ENCODE assay signal across 10 cellular contexts in genomic region chr16:67165121-67166034, GRCh38. TPM values are rescaled to one million over a fixed set of nuclear protein-coding genes. Genes with fewer than 3 reads are reported as not detected.
DNase-seq lines count a peak whose midpoint lies in the region; ATAC-seq and TF ChIP-seq lines count a peak whose summit lies in the region.
"Had no signal": no experiment of that assay in that cellular context is flagged by ENCODE, and none has a peak within 500 bp of the region (broad histone marks: within the 10 kb centered on the region; RNA-seq: fewer than 3 reads in every experiment).

No MANE protein-coding gene starts in this region.

- H3K36me3 ChIP-seq in BLaER1 treated with 17β-estradiol and CSF1 and Interleukin-3, amounts not matched to agents 10 nM and 100 nM, result no peaks in the 10 kb centered on the region
- no peaks in the 10 kb centered on the region for H3K36me3 ChIP-seq in osteoblast (ENCODE audit: insufficient read depth, low read length)

- no peak overlapping the region for H2AFZ ChIP-seq in osteoblast (ENCODE audit: low read length)

- no peak for TF ChIP-seq CTCF in LNCaP clone FGC (IDR thresholded peaks at IDR 0.05; ENCODE audit: control insufficient read depth, extremely low read depth, insufficient read depth)
- no peak for TF ChIP-seq CTCF in foreskin fibroblast (IDR thresholded peaks at IDR 0.05; ENCODE audit: low read depth, low read length)
- no peak for TF ChIP-seq CTCF in osteoblast (IDR thresholded peaks at IDR 0.05; ENCODE audit: extremely low read depth, low read depth, low read length)

- H3K9ac ChIP-seq in BLaER1 treated with 17β-estradiol and CSF1 and Interleukin-3, amounts not matched to agents 10 nM and 100 nM, result peak overlapping the region in 3 of 11 experiments; percentile 31 to 69 (median 41); a peak in 3 of 22 replicates

- peaks cover 53 to 87% (median 82%) of the 10 kb centered on the region in 11 experiments for H3K27me3 ChIP-seq in BLaER1 treated with 17β-estradiol and CSF1 and Interleukin-3, amounts not matched to agents 10 nM and 100 nM
- H3K27me3 ChIP-seq in osteoblast (ENCODE audit: insufficient read depth, low read length), result peaks cover 34% of the 10 kb centered on the region

- no peak for DNase-seq in LNCaP clone FGC (ENCODE audit: low read depth)
- peak; percentile 15 to 59 for DNase-seq in foreskin fibroblast
- peak; percentile 87 for DNase-seq in osteoblast (ENCODE audit: insufficient read length, low spot score, missing footprints)
- DNase-seq in globus pallidus (ENCODE audit: low spot score), result no peak
- DNase-seq in mesenteric fat pad (ENCODE audit: low spot score), result no peak
- DNase-seq: DND-41, NCI-H1048 had no signal

- H3K9me3 ChIP-seq in BLaER1 treated with 17β-estradiol and CSF1 and Interleukin-3, amounts not matched to agents 10 nM and 100 nM (replicated peaks in 1 of 11), result no peaks in the 10 kb centered on the region
- H3K9me3 ChIP-seq in osteoblast (ENCODE audit: low read depth, low read length), result no peaks in the 10 kb centered on the region

- H3K79me2 ChIP-seq in osteoblast (ENCODE audit: insufficient read depth, low read length), result no peaks in the 10 kb centered on the region

- peaks cover 18 to 55% (median 44%) of the 10 kb centered on the region in 11 experiments; a peak in 20 of 22 replicates for H4K20me1 ChIP-seq in BLaER1 treated with 17β-estradiol and CSF1 and Interleukin-3, amounts not matched to agents 10 nM and 100 nM
- H4K20me1 ChIP-seq in osteoblast (ENCODE audit: insufficient read depth, low read length), result peaks cover 20% of the 10 kb centered on the region

- H3K4me2 ChIP-seq in BLaER1 treated with 17β-estradiol and CSF1 and Interleukin-3, amounts not matched to agents 10 nM and 100 nM, result peak overlapping the region; percentile 68 to 97 (median 85); a peak in 18 of 22 replicates
- H3K4me2 ChIP-seq in osteoblast (ENCODE audit: insufficient read depth, low read length), result peak overlapping the region; percentile 36

- H3K27ac ChIP-seq in BLaER1 treated with 17β-estradiol and CSF1 and Interleukin-3, amounts not matched to agents 10 nM and 100 nM, result no peak overlapping the region; a peak in 1 of 22 replicates
- H3K27ac ChIP-seq in osteoblast (ENCODE audit: low read depth, low read length), result no peak overlapping the region

- peak overlapping the region in 6 of 10 experiments; percentile 36 to 66 (median 47); a peak in 6 of 20 replicates for H3K4me3 ChIP-seq in BLaER1 treated with 17β-estradiol and CSF1 and Interleukin-3, amounts not matched to agents 10 nM and 100 nM
- peak overlapping the region; percentile 50 for H3K4me3 ChIP-seq in LNCaP clone FGC (ENCODE audit: low read depth, low read length)
- H3K4me3 ChIP-seq in foreskin fibroblast (ENCODE audit: low read depth in 1 of 2, low read length in 2 of 2), result no peak overlapping the region
- no peak overlapping the region for H3K4me3 ChIP-seq in osteoblast (ENCODE audit: insufficient read depth, low read length)

- ATAC-seq in GM18861 (IDR thresholded peaks at IDR 0.05; ENCODE audit: unreplicated experiment) (no peak), HG03095 (IDR thresholded peaks at IDR 0.05; ENCODE audit: unreplicated experiment) (no peak)

- H3K4me1 ChIP-seq in BLaER1 treated with 17β-estradiol and CSF1 and Interleukin-3, amounts not matched to agents 10 nM and 100 nM, result peaks cover 46 to 89% (median 63%) of the 10 kb centered on the region in 10 experiments
- H3K4me1 ChIP-seq in osteoblast (ENCODE audit: insufficient read depth, low read length), result peaks cover 26% of the 10 kb centered on the region

RNA-seq across cellular contexts. Expression of gene HSF4, which starts 0.8 kb away (rescaled TPM):
- total RNA-seq in osteoblast (5.8 and 8.5 TPM in 2 replicates), mesenteric fat pad (29.7 TPM)

RNA-seq across cellular contexts. Expression of gene NOL3, which starts 5.0 kb away (rescaled TPM):
- total RNA-seq in osteoblast (9.1 and 10.9 TPM in 2 replicates), mesenteric fat pad (31.3 TPM)

RNA-seq across cellular contexts. Expression of gene FBXL8, which starts 5.6 kb away (rescaled TPM):
- total RNA-seq in osteoblast, result 12.7 and 15.6 TPM in 2 replicates
- total RNA-seq in mesenteric fat pad, result 7.8 TPM

RNA-seq across cellular contexts. Expression of gene TRADD, which starts 5.7 kb away (rescaled TPM):
- total RNA-seq in osteoblast (19.2 and 19.5 TPM in 2 replicates), mesenteric fat pad (19.7 TPM)

RNA-seq across cellular contexts. Expression of gene B3GNT9, which starts 14.6 kb away (rescaled TPM):
- total RNA-seq in osteoblast, result 54.8 and 58.6 TPM in 2 replicates
- 14.0 TPM for total RNA-seq in mesenteric fat pad

Comparison
In these comparisons a context has a peak if more than half of its experiments do, and no peak if none do; other contexts are left out.
1. H3K4me3 ChIP-seq: peak in BLaER1 treated with 17β-estradiol and CSF1 and Interleukin-3, amounts not matched to agents 10 nM and 100 nM (6 of 10) and LNCaP clone FGC (single experiment); none in foreskin fibroblast (0 of 2) and osteoblast (single experiment).
2. DNase-seq: peak in foreskin fibroblast (2 of 2) and osteoblast (single experiment); none in LNCaP clone FGC (single experiment), globus pallidus (single experiment) and mesenteric fat pad (single experiment).